In the genomic region with DNA sequence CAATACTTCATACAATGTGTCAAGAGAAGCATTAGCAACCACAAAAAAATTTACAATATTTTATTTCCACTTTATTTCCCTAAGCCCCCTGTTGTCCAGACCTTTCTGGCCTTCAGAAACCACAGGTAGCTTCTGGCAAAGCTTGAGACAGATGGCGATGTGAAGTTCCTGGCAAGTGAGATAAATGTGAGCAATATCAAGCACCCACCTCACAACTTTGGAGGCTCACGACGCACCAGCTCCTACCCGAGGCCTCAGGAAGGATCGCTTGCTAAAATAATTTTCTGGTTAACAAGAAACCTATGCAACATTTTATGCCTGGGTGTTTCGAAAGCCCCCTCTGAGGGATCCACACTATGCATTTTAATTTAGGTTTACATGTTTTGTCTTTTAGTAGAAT, we compare ENCODE assay signal across 28 cellular contexts.
"Had no signal": no experiment of that assay in that cellular context is flagged by ENCODE, and none has a peak within 500 bp of the region (broad histone marks: within the 10 kb centered on the region; RNA-seq: fewer than 3 reads in every experiment).

No MANE protein-coding gene starts in this region.

- H3K4me3 ChIP-seq: cardiac muscle cell, gastroesophageal sphincter, ovary, smooth muscle cell, tibial nerve had no signal

- DNase-seq: activated CD4-positive, alpha-beta T cell treated with anti-CD3 and anti-CD28 coated beads, Interleukin-2, amount 50 U/mL, for 1 hour; activated CD4-positive, CD25-positive, alpha-beta regulatory T cell treated with anti-CD3 and anti-CD28 coated beads, Interleukin-2, amount 50 U/mL, for 72 hours; activated CD8-positive, alpha-beta T cell treated with anti-CD3 and anti-CD28 coated beads for 36 hours; activated gamma-delta T cell treated with Interleukin-2 at 50 U/mL for 16 hours; activated T-cell treated with anti-CD3 and anti-CD28 coated beads, Interleukin-2, amount 50 U/mL, for 4 hours; cortex of kidney; effector memory CD8-positive, alpha-beta T cell; head of caudate nucleus; hypothalamus; immature natural killer cell; kidney; midbrain; naive thymus-derived CD4-positive, alpha-beta T cell; ovary; retina; stimulated activated CD4-positive, alpha-beta T cell treated with anti-CD3 and anti-CD28 coated beads, Interleukin-2, amount 100 ng/mL, for 24 hours; stimulated activated naive CD4-positive, alpha-beta T cell; SW 1271; T1000 had no signal

- H3K9me3 Mint-ChIP-seq: activated CD8-positive, alpha-beta T cell treated with anti-CD3 and anti-CD28 coated beads for 36 hours; activated naive CD4-positive, alpha-beta T cell treated with anti-CD3 and anti-CD28 coated beads, Interleukin-2, amount 50 U/mL, for 72 hours; activated T-cell treated with anti-CD3 and anti-CD28 coated beads, Interleukin-2, amount 50 U/mL, for 4 hours; activated T-helper 17 cell treated with anti-CD3 and anti-CD28 coated beads, Interleukin-2, amount 50 U/mL, for 72 hours; effector memory CD8-positive, alpha-beta T cell; naive thymus-derived CD4-positive, alpha-beta T cell; T-helper 1 cell treated with Interleukin-12 subunit alpha and Interleukin-12 subunit beta and Interleukin-4 antibody, amounts not matched to agents 30 μg/mL and 1 μg/mL, for 36 hours had no signal

- H3K4me3 Mint-ChIP-seq: activated CD8-positive, alpha-beta T cell treated with anti-CD3 and anti-CD28 coated beads for 36 hours; activated T-cell treated with anti-CD3 and anti-CD28 coated beads, Interleukin-2, amount 50 U/mL, for 4 hours; activated T-helper 17 cell treated with anti-CD3 and anti-CD28 coated beads, Interleukin-2, amount 50 U/mL, for 72 hours; brain; effector memory CD8-positive, alpha-beta T cell; immature natural killer cell; naive thymus-derived CD4-positive, alpha-beta T cell; T-helper 1 cell treated with Interleukin-12 subunit alpha and Interleukin-12 subunit beta and Interleukin-4 antibody, amounts not matched to agents 30 μg/mL and 1 μg/mL, for 36 hours had no signal

- H3K36me3 Mint-ChIP-seq: activated naive CD4-positive, alpha-beta T cell treated with anti-CD3 and anti-CD28 coated beads, Interleukin-2, amount 50 U/mL, for 72 hours; brain; immature natural killer cell; naive thymus-derived CD4-positive, alpha-beta T cell had no signal

- H3K27me3 Mint-ChIP-seq: activated CD8-positive, alpha-beta T cell treated with anti-CD3 and anti-CD28 coated beads for 36 hours; activated T-helper 17 cell treated with anti-CD3 and anti-CD28 coated beads, Interleukin-2, amount 50 U/mL, for 72 hours; naive thymus-derived CD4-positive, alpha-beta T cell; progenitor cell of endocrine pancreas had no signal

- H3K4me1 Mint-ChIP-seq: activated T-helper 17 cell treated with anti-CD3 and anti-CD28 coated beads, Interleukin-2, amount 50 U/mL, for 72 hours; immature natural killer cell; naive thymus-derived CD4-positive, alpha-beta T cell had no signal

- H3K27ac Mint-ChIP-seq: activated CD8-positive, alpha-beta T cell treated with anti-CD3 and anti-CD28 coated beads for 36 hours; activated naive CD4-positive, alpha-beta T cell treated with anti-CD3 and anti-CD28 coated beads, Interleukin-2, amount 50 U/mL, for 72 hours; activated T-helper 17 cell treated with anti-CD3 and anti-CD28 coated beads, Interleukin-2, amount 50 U/mL, for 72 hours; effector memory CD8-positive, alpha-beta T cell; immature natural killer cell; naive thymus-derived CD4-positive, alpha-beta T cell; progenitor cell of endocrine pancreas; T-helper 1 cell treated with Interleukin-12 subunit alpha and Interleukin-12 subunit beta and Interleukin-4 antibody, amounts not matched to agents 30 μg/mL and 1 μg/mL, for 36 hours had no signal

- ATAC-seq: activated CD8-positive, alpha-beta T cell treated with anti-CD3 and anti-CD28 coated beads for 36 hours; activated naive CD4-positive, alpha-beta T cell treated with anti-CD3 and anti-CD28 coated beads, Interleukin-2, amount 50 U/mL, for 72 hours; activated T-cell treated with anti-CD3 and anti-CD28 coated beads, Interleukin-2, amount 50 U/mL, for 4 hours; activated T-helper 17 cell treated with anti-CD3 and anti-CD28 coated beads, Interleukin-2, amount 50 U/mL, for 72 hours; effector memory CD8-positive, alpha-beta T cell; gastroesophageal sphincter; naive thymus-derived CD4-positive, alpha-beta T cell had no signal
